Comparison of ENCODE assay signal across 13 cellular contexts in the genomic region with DNA sequence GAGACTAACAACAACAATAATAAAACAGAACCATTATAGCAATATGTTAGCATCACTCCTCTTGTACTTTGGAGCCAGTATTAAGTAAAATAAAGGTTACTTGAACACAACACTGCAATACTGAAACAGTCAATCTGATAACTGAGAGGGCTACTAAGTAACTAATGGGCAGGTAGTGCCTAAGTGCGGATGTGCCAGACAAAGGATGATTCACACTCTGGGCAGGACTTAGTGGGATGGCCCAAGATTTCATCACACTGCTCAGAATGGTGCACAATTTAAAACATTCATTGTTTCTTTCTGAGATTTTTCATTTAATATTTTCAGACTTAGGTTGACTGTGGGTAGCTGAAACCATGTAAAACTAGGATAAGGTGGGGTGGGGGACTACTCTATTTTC.
"Had no signal": no experiment of that assay in that cellular context is flagged by ENCODE, and none has a peak within 500 bp of the region (broad histone marks: within the 10 kb centered on the region; RNA-seq: fewer than 3 reads in every experiment).

No MANE protein-coding gene starts in this region.

- H3K4me3 ChIP-seq: lower lobe of right lung, thyroid gland, uterus had no signal

- H3K27ac ChIP-seq: lower lobe of right lung, neutrophil, thyroid gland, uterus had no signal

- H3K4me1 ChIP-seq: lower lobe of right lung, thyroid gland, uterus had no signal

- H3K27me3 ChIP-seq: neutrophil, thyroid gland, uterus had no signal

- H3K9me3 ChIP-seq: lower lobe of right lung, neutrophil, thyroid gland, uterus had no signal

- H3K36me3 ChIP-seq: lower lobe of right lung, neutrophil, thyroid gland, uterus had no signal

- ATAC-seq: activated T-cell treated with anti-CD3 and anti-CD28 coated beads, Interleukin-2, amount 50 U/mL, for 72 hours; left cardiac atrium; lower lobe of right lung; naive thymus-derived CD4-positive, alpha-beta T cell had no signal

- DNase-seq: activated CD4-positive, alpha-beta memory T cell treated with anti-CD3 and anti-CD28 coated beads for 36 hours; activated CD4-positive, CD25-positive, alpha-beta regulatory T cell treated with anti-CD3 and anti-CD28 coated beads, Interleukin-2, amount 50 U/mL, for 72 hours; activated gamma-delta T cell treated with Interleukin-2 at 50 U/mL for 16 hours; activated naive CD8-positive, alpha-beta T cell treated with anti-CD3 and anti-CD28 coated beads for 36 hours; activated T-cell treated with anti-CD3 and anti-CD28 coated beads, Interleukin-2, amount 50 U/mL, for 72 hours; anterior cingulate cortex; left cardiac atrium; lower lobe of right lung; naive thymus-derived CD4-positive, alpha-beta T cell; small intestine; thyroid gland; uterus had no signal
